Comparison of ENCODE assay signal across 8 cellular contexts in the genomic region with DNA sequence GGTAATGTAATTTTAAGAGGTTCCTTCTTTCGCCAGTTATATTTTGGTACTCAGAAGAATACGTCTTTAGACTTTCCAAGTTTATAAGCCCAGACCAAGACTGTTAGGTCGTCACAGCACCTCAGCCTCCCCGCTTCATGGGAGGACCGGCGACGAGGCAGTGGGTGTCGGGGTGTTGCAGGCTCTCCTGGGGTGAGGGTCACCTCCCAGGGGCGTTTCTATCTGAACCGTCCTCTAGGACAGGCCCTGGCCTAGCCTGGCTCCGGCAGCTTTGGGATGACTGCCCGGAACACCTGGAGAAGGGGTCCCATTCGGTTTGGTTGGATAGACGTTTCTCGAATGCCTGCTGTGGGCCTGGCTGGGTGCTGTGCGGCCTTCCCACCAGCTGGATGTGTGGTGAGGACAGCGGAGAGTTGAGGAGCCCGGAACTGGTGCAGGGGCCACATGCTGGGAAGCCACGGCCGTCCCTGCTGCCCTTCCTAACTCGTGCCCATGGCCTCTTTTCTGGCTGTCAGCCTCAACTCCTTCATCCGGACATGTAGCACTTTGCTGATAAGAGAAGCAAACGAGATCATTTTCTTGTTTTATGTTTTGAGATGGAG. TPM values are rescaled to one million over a fixed set of nuclear protein-coding genes. Genes with fewer than 3 reads are reported as not detected.
DNase-seq lines count a peak whose midpoint lies in the region; ATAC-seq, FAIRE-seq and TF ChIP-seq lines count a peak whose summit lies in the region.

No MANE protein-coding gene starts in this region.

- dilution Hi-C loops in mammary epithelial cell (cut with HindIII; ENCODE audit: low sequenced_read_pairs), result no loop called here

- peak overlapping the region; percentile 81 to 93; a peak in 5 of 6 replicates for H3K27ac ChIP-seq in A549
- H3K27ac ChIP-seq in HUES48 (ENCODE audit: low read depth, low read length), result no peak overlapping the region
- H3K27ac ChIP-seq in mammary epithelial cell (ENCODE audit: insufficient read depth, low read depth, low read length), result peak overlapping the region; percentile 63

- FAIRE-seq in A549 (lab: Jason Lieb, UNC), result no peak

- 82% methylated on average over 19 of the region's 23 CpGs for WGBS in A549 (ENCODE audit: missing lambda C conversion rate)
- WGBS in mammary epithelial cell (ENCODE audit: low coverage, missing lambda C conversion rate), result 31% methylated on average over 21 of the region's 23 CpGs

- peak overlapping the region; percentile 34; the same call in 1 of the 2 replicates for H3K9ac ChIP-seq in HUES48 (ENCODE audit: low read depth, low read length)
- H3K9ac ChIP-seq in mammary epithelial cell (ENCODE audit: insufficient read depth, low read length), result peak overlapping the region; percentile 24

- H4K20me1 ChIP-seq in mammary epithelial cell (ENCODE audit: insufficient read depth, low read length), result no peaks in the 10 kb centered on the region

- POLR2A ChIA-PET in A549 (lab: Yijun Ruan, JAX), result no interaction called here

- no peak for DNase-seq in A549 (ENCODE audit: low read depth in 1 of 2, low spot score in 1 of 2)
- DNase-seq in mammary epithelial cell, result no peak
- peak; percentile 28 to 60 (median 56) for DNase-seq in mucosa of descending colon
- no peak for DNase-seq in NCI-H1694 treated with DMSO at 0.1 percent for 48 hours (lab: John Stamatoyannopoulos, UW)
- DNase-seq in stimulated activated CD4-positive, alpha-beta T cell treated with anti-CD3 and anti-CD28 coated beads, Interleukin-1b, Interleukin-23, amount 100 ng/mL, for 48 hours, result no peak

- H3K27me3 ChIP-seq in HUES48 (ENCODE audit: control insufficient read depth, insufficient read depth, low read length) (no peaks in the 10 kb centered on the region), mammary epithelial cell (ENCODE audit: insufficient read depth, low read length) (no peaks in the 10 kb centered on the region)

- intact Hi-C loops in mammary epithelial cell (cut with micrococcal nuclease) (loop anchor here (2.0 to 5.0 kb wide), 2 partner anchors 57 to 82 kb away; a partner anchor contains a TSS), mucosa of descending colon (cut with DNase I, micrococcal nuclease) (no loop called here)

- H3K36me3 ChIP-seq in HUES48 (ENCODE audit: control insufficient read depth, insufficient read depth, low read length), result peaks cover 4% of the 10 kb centered on the region; the same call in 1 of the 2 replicates
- H3K36me3 ChIP-seq in mammary epithelial cell (ENCODE audit: insufficient read depth, low read length), result no peaks in the 10 kb centered on the region
- no peaks in the 10 kb centered on the region for H3K36me3 ChIP-seq in mucosa of descending colon (ENCODE audit: low read depth)

- H3K79me2 ChIP-seq in mammary epithelial cell (ENCODE audit: insufficient read depth, low read length), result peaks cover 58% of the 10 kb centered on the region

- H2AFZ ChIP-seq in mammary epithelial cell (ENCODE audit: low read depth, low read length), result peak overlapping the region; percentile 20

- H3K4me1 ChIP-seq in A549 (peaks cover 8% of the 10 kb centered on the region; the same call in 1 of the 3 replicates), HUES48 (ENCODE audit: control insufficient read depth, insufficient read depth, low read length) (no peaks in the 10 kb centered on the region), mammary epithelial cell (ENCODE audit: insufficient read depth, low read length) (peaks cover 28% of the 10 kb centered on the region), mucosa of descending colon (ENCODE audit: low read depth) (peaks cover 39% of the 10 kb centered on the region)

- ATAC-seq in A549, result no peak
- no peak for ATAC-seq in mucosa of descending colon
- no peak for ATAC-seq in GM21526 (IDR thresholded peaks at IDR 0.05; ENCODE audit: low FRiP score, unreplicated experiment)
- ATAC-seq in GM21360 (IDR thresholded peaks at IDR 0.05; ENCODE audit: unreplicated experiment), result no peak

- no peak for TF ChIP-seq POLR2A in A549 (IDR thresholded peaks at IDR 0.05; ENCODE audit: low read length)

- BruUV-seq in mammary epithelial cell (replicated peaks; lab: Mats Ljungman, UMichigan), result no TSS peak

- no peak for TF ChIP-seq RAD21 in A549 (conservative IDR thresholded peaks at IDR 0.05 in 1 of 2, IDR thresholded peaks at IDR 0.05 in 1 of 2)

- H3K9me3 ChIP-seq in A549 (no peaks in the 10 kb centered on the region), HUES48 (ENCODE audit: control insufficient read depth, insufficient read depth, low read length) (no peaks in the 10 kb centered on the region), mammary epithelial cell (replicated peaks; ENCODE audit: insufficient read depth, low read length) (no peaks in the 10 kb centered on the region), mucosa of descending colon (no peaks in the 10 kb centered on the region)

- TF ChIP-seq CTCF in A549 (IDR thresholded peaks at IDR 0.05) (no peak), mammary epithelial cell (conservative IDR thresholded peaks at IDR 0.05 in 1 of 2, IDR thresholded peaks at IDR 0.05 in 1 of 2; ENCODE audit: extremely low read depth in 1 of 2, insufficient read depth in 1 of 2, low read depth in 1 of 2, low read length in 2 of 2) (no peak), mucosa of descending colon (IDR thresholded peaks at IDR 0.05) (no peak)

- peak overlapping the region; percentile 98 for H3K4me3 ChIP-seq in A549
- peak overlapping the region; percentile 83 for H3K4me3 ChIP-seq in HUES48 (ENCODE audit: low read depth, low read length)
- H3K4me3 ChIP-seq in mammary epithelial cell (replicated peaks in 1 of 3; ENCODE audit: insufficient read depth in 1 of 3, low read depth in 2 of 3, low read length in 3 of 3), result peak overlapping the region; percentile 67 to 86 (median 78)
- peak overlapping the region; percentile 80 for H3K4me3 ChIP-seq in mucosa of descending colon

- no peak for TF ChIP-seq EP300 in A549 (IDR thresholded peaks at IDR 0.05)

- in situ Hi-C loops in mammary epithelial cell (cut with MboI; ENCODE audit: low sequenced_read_pairs in 2 of 2), result no loop called here

- CTCF ChIA-PET in A549 (lab: Yijun Ruan, JAX), result interaction anchor here (1.6 kb wide), 1 partner anchor 21 kb away, joined by 4 read pairs; no protein-coding TSS in a partner anchor
- CTCF ChIA-PET in mammary epithelial cell (lab: Charles Lee; ENCODE audit: low non-redundant PET), result no interaction called here

- peak overlapping the region; percentile 99 for H3K4me2 ChIP-seq in A549
- H3K4me2 ChIP-seq in mammary epithelial cell (ENCODE audit: insufficient read depth, low read depth, low read length), result peak overlapping the region; percentile 93

TF ChIP-seq in A549, 52 proteins besides CTCF, POLR2A, EP300 and RAD21 (continues in another document):
- TF ChIP-seq MAZ (IDR thresholded peaks at IDR 0.05; ENCODE audit: borderline replicate concordance, low read depth, low read length) (no peak), JUN (IDR thresholded peaks at IDR 0.05) (no peak)
- TF ChIP-seq, protein P1, sequence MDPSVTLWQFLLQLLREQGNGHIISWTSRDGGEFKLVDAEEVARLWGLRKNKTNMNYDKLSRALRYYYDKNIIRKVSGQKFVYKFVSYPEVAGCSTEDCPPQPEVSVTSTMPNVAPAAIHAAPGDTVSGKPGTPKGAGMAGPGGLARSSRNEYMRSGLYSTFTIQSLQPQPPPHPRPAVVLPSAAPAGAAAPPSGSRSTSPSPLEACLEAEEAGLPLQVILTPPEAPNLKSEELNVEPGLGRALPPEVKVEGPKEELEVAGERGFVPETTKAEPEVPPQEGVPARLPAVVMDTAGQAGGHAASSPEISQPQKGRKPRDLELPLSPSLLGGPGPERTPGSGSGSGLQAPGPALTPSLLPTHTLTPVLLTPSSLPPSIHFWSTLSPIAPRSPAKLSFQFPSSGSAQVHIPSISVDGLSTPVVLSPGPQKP (IDR thresholded peaks at IDR 0.05; ENCODE audit: low read depth, low read length), result no peak
- TF ChIP-seq, protein P2, sequence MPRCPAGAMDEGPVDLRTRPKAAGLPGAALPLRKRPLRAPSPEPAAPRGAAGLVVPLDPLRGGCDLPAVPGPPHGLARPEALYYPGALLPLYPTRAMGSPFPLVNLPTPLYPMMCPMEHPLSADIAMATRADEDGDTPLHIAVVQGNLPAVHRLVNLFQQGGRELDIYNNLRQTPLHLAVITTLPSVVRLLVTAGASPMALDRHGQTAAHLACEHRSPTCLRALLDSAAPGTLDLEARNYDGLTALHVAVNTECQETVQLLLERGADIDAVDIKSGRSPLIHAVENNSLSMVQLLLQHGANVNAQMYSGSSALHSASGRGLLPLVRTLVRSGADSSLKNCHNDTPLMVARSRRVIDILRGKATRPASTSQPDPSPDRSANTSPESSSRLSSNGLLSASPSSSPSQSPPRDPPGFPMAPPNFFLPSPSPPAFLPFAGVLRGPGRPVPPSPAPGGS (IDR thresholded peaks at IDR 0.05), result no peak

RNA-seq across cellular contexts. Expression of a gene that starts 1.1 kb away (rescaled TPM):
- 12.8 and 14.8 TPM in 2 replicates for polyA plus RNA-seq in A549 (2011; rRNA removed)
- 10.0 and 10.9 TPM in 2 replicates for polyA plus RNA-seq in A549 (2012; cell fraction: cytosol; rRNA removed)
- 14.7 and 21.9 TPM in 2 replicates for polyA plus RNA-seq in A549 (2012; cell fraction: nucleus; rRNA removed)
- 13.7 to 15.3 TPM (median 14.6 TPM) in 3 replicates for polyA plus RNA-seq in A549 (2017; fragmentation: RNase III; extraction: RNeasy Plus Mini Kit Qiagen cat#74134 plus additional on column Dnase treatment)
- polyA minus RNA-seq in A549 (2011; rRNA and poly(A)+ RNA removed), result 20.7 and 22.4 TPM in 2 replicates
- total RNA-seq in mammary epithelial cell, result 10 to 100 TPM; 39.7 to 52.4 TPM
- 12.0 TPM for polyA plus RNA-seq in mammary epithelial cell
- 20.1 TPM for polyA minus RNA-seq in mammary epithelial cell
- 100 to 1,000 TPM in 1 of 3 donors, 10 to 100 TPM in 2; 87.0 to 111 (median 91.6) TPM for total RNA-seq in mucosa of descending colon

RNA-seq across cellular contexts. Expression of a gene that starts 19.3 kb away (rescaled TPM):
- not detected in 2 replicates for polyA plus RNA-seq in A549 (2011; rRNA removed)
- polyA plus RNA-seq in A549 (2012; cell fraction: cytosol; rRNA removed), result not detected in 2 replicates
- polyA plus RNA-seq in A549 (2012; cell fraction: nucleus; rRNA removed), result not detected in 2 replicates
- not detected in 3 replicates for polyA plus RNA-seq in A549 (2017; fragmentation: RNase III; extraction: RNeasy Plus Mini Kit Qiagen cat#74134 plus additional on column Dnase treatment)
- not detected in 2 replicates for polyA minus RNA-seq in A549 (2011; rRNA and poly(A)+ RNA removed)
- total RNA-seq in mammary epithelial cell, result not detected
- not detected for polyA plus RNA-seq in mammary epithelial cell
- not detected for polyA minus RNA-seq in mammary epithelial cell
- under 1 TPM in 1 of 3 donors, not detected in 2; 0.09 TPM for total RNA-seq in mucosa of descending colon

RNA-seq across cellular contexts. Expression of a gene that starts 56.6 kb away (rescaled TPM):
- polyA plus RNA-seq in A549 (2011; rRNA removed), result 21.8 and 21.9 TPM in 2 replicates
- polyA plus RNA-seq in A549 (2012; cell fraction: cytosol; rRNA removed), result 31.9 and 32.0 TPM in 2 replicates
- 44.3 and 54.0 TPM in 2 replicates for polyA plus RNA-seq in A549 (2012; cell fraction: nucleus; rRNA removed)
- polyA plus RNA-seq in A549 (2017; fragmentation: RNase III; extraction: RNeasy Plus Mini Kit Qiagen cat#74134 plus additional on column Dnase treatment), result 25.3 to 28.7 TPM (median 25.7 TPM) in 3 replicates
- 14.9 and 17.7 TPM in 2 replicates for polyA minus RNA-seq in A549 (2011; rRNA and poly(A)+ RNA removed)
- total RNA-seq in mammary epithelial cell, result 10 to 100 TPM; 20.7 to 38.6 TPM
- polyA plus RNA-seq in mammary epithelial cell, result 28.2 TPM
- 8.8 TPM for polyA minus RNA-seq in mammary epithelial cell
- 10 to 100 TPM; 28.8 to 34.9 (median 32.6) TPM for total RNA-seq in mucosa of descending colon

Comparison
In these comparisons a context has a peak if more than half of its experiments do, and no peak if none do; other contexts are left out.
1. DNase-seq: peak in mucosa of descending colon (3 of 3); none in A549 (0 of 2), mammary epithelial cell (single experiment), NCI-H1694 treated with DMSO at 0.1 percent for 48 hours (single experiment) and stimulated activated CD4-positive, alpha-beta T cell treated with anti-CD3 and anti-CD28 coated beads, Interleukin-1b, Interleukin-23, amount 100 ng/mL, for 48 hours (single experiment).
2. Peak in every context shown above with its lines, with median percentiles within 50 percentile points of each other: H3K4me3 ChIP-seq.